ENCODE assay signal across 16 cellular contexts in the genomic region with DNA sequence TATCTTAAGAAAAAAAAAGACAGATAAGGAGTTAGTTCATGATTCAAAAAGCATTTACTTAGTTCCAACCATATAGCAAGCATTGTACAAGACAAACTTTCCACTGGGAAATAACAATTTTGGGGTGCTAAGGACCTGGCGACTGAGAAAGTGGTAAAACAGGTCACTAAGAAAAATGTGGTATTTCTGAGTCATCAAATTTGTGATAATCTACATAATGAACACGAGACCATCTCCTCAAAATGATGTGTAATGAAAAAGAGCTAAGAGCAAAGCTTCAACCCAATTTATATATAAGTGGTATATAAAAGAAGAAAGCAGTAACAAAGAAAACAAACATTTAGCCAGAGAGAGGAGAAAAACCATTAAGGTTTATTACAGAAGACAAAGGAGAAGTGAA.
DNase-seq lines count a peak whose midpoint lies in the region; ATAC-seq and TF ChIP-seq lines count a peak whose summit lies in the region.
"Had no signal": no experiment of that assay in that cellular context is flagged by ENCODE, and none has a peak within 500 bp of the region (broad histone marks: within the 10 kb centered on the region; RNA-seq: fewer than 3 reads in every experiment).

No MANE protein-coding gene starts in this region.

- no peak for ATAC-seq in CD4-positive, CD25-positive, alpha-beta regulatory T cell (ENCODE audit: low read depth in 2 of 2)
- ATAC-seq in GM23338 (no peak), natural killer cell (no peak), SK-N-SH treated with all-trans-retinoic acid at 6 μM for 48 hours (no peak)
- ATAC-seq in naive thymus-derived CD8-positive, alpha-beta T cell, result no peak
- ATAC-seq: foreskin keratinocyte had no signal

- H4K20me1 ChIP-seq in GM23338 (replicated peaks; ENCODE audit: insufficient read depth), result no peaks in the 10 kb centered on the region; the same call in 1 of the 2 replicates

- DNase-seq in CD4-positive, CD25-positive, alpha-beta regulatory T cell, result no peak
- DNase-seq in GM23338 (ENCODE audit: low spot score) (no peak), natural killer cell (no peak), ecto neural progenitor cell (ENCODE audit: low spot score) (no peak)
- DNase-seq in activated T-helper 1 cell treated with anti-CD3 and anti-CD28 coated beads, Interleukin-12 subunit alpha, Interleukin-12 subunit beta, Interleukin-2, Interleukin-4 antibody, amounts not matched to agents 30 ng/mL and 10 ng/mL and 1 ng/mL, durations not matched to agents 14 hours and 24 hours and 36 hours (ENCODE audit: low spot score), result no peak
- no peak for DNase-seq in naive thymus-derived CD8-positive, alpha-beta T cell
- DNase-seq: DMS79 treated with DMSO at 0.1 percent for 48 hours, foreskin keratinocyte, left lung, NCI-H1092, NCI-H82, posterior cingulate gyrus, tibial artery had no signal

- H3K9me2 ChIP-seq in GM23338 (ENCODE audit: insufficient read depth), result no peaks in the 10 kb centered on the region

- H3K4me2 ChIP-seq in GM23338, result no peak overlapping the region

- H3K4me3 ChIP-seq in CD4-positive, CD25-positive, alpha-beta regulatory T cell (ENCODE audit: low read depth, low read length), result peak overlapping the region; percentile 49
- no peak overlapping the region for H3K4me3 ChIP-seq in GM23338
- H3K4me3 ChIP-seq: left lung, skin epidermis, tibial artery had no signal

- peaks cover 29% of the 10 kb centered on the region for H3K4me1 ChIP-seq in CD4-positive, CD25-positive, alpha-beta regulatory T cell (ENCODE audit: control insufficient read depth, insufficient read depth, low read length, poor library complexity, severe bottlenecking)
- H3K4me1 ChIP-seq in GM23338 (ENCODE audit: insufficient read depth), result 0 out of 2 replicates have a peak, but pooled peaks cover 4% of the 10 kb centered on the region

- POLR2A ChIA-PET in naive thymus-derived CD8-positive, alpha-beta T cell (lab: Charles Lee), result no interaction called here

- H3K4me1 Mint-ChIP-seq in CD4-positive, CD25-positive, alpha-beta regulatory T cell, result peaks cover 31 to 68% (median 59%) of the 10 kb centered on the region in 4 donors
- peaks cover 21% of the 10 kb centered on the region for H3K4me1 Mint-ChIP-seq in GM23338
- peaks cover 60% of the 10 kb centered on the region for H3K4me1 Mint-ChIP-seq in activated T-helper 1 cell treated with anti-CD3 and anti-CD28 coated beads, Interleukin-12 subunit alpha, Interleukin-12 subunit beta, Interleukin-2, Interleukin-4 antibody, amounts not matched to agents 30 ng/mL and 10 ng/mL and 1 ng/mL, durations not matched to agents 14 hours and 24 hours and 36 hours (ENCODE audit: low read depth)
- peaks cover 62 to 69% of the 10 kb centered on the region in 2 donors for H3K4me1 Mint-ChIP-seq in natural killer cell
- peaks cover 23 to 78% (median 51%) of the 10 kb centered on the region in 4 donors for H3K4me1 Mint-ChIP-seq in naive thymus-derived CD8-positive, alpha-beta T cell

- H3K36me3 Mint-ChIP-seq in CD4-positive, CD25-positive, alpha-beta regulatory T cell, result peaks cover 18% of the 10 kb centered on the region
- no peaks in the 10 kb centered on the region for H3K36me3 Mint-ChIP-seq in GM23338 (ENCODE audit: low read depth)
- H3K36me3 Mint-ChIP-seq in activated T-helper 1 cell treated with anti-CD3 and anti-CD28 coated beads, Interleukin-12 subunit alpha, Interleukin-12 subunit beta, Interleukin-2, Interleukin-4 antibody, amounts not matched to agents 30 ng/mL and 10 ng/mL and 1 ng/mL, durations not matched to agents 14 hours and 24 hours and 36 hours (ENCODE audit: low read depth), result peaks cover 5% of the 10 kb centered on the region
- no peaks in the 10 kb centered on the region for H3K36me3 Mint-ChIP-seq in natural killer cell
- H3K36me3 Mint-ChIP-seq in naive thymus-derived CD8-positive, alpha-beta T cell, result peaks cover 5 to 17% (median 5%) of the 10 kb centered on the region in 3 donors

- H3K4me3 Mint-ChIP-seq in CD4-positive, CD25-positive, alpha-beta regulatory T cell, result peak overlapping the region in 2 of 4 donors; percentile 1 to 39
- H3K4me3 Mint-ChIP-seq in GM23338 (no peak overlapping the region), natural killer cell (peak overlapping the region; percentile 1)
- H3K4me3 Mint-ChIP-seq in activated T-helper 1 cell treated with anti-CD3 and anti-CD28 coated beads, Interleukin-12 subunit alpha, Interleukin-12 subunit beta, Interleukin-2, Interleukin-4 antibody, amounts not matched to agents 30 ng/mL and 10 ng/mL and 1 ng/mL, durations not matched to agents 14 hours and 24 hours and 36 hours, result no peak overlapping the region
- peak overlapping the region in 3 of 10 donors; percentile 37 to 74 (median 70) for H3K4me3 Mint-ChIP-seq in naive thymus-derived CD8-positive, alpha-beta T cell

- TF ChIP-seq CTCF in GM23338 (conservative IDR thresholded peaks at IDR 0.05; ENCODE audit: low read depth in 2 of 2) (no peak), natural killer cell (IDR thresholded peaks at IDR 0.05) (no peak)

- no peak overlapping the region for H3K27ac ChIP-seq in CD4-positive, CD25-positive, alpha-beta regulatory T cell (ENCODE audit: insufficient read depth, low read length, poor library complexity, severe bottlenecking)
- no peak overlapping the region for H3K27ac ChIP-seq in GM23338 (ENCODE audit: low read depth)
- H3K27ac ChIP-seq: C4-2B, foreskin keratinocyte, skin epidermis, tibial artery had no signal

- peaks cover 0 to 2% of the 10 kb centered on the region in 2 experiments for H3K9me3 ChIP-seq in CD4-positive, CD25-positive, alpha-beta regulatory T cell (ENCODE audit: control insufficient read depth in 2 of 2, low read length in 2 of 2)
- H3K9me3 ChIP-seq: left lung, tibial artery had no signal

- no peak overlapping the region for H2AFZ ChIP-seq in GM23338

- H3K27ac Mint-ChIP-seq in CD4-positive, CD25-positive, alpha-beta regulatory T cell, result no peak overlapping the region
- 0 out of 2 replicates have a peak overlapping the region, but pooled peaks have one; percentile 1 for H3K27ac Mint-ChIP-seq in GM23338
- peak overlapping the region; percentile 36 for H3K27ac Mint-ChIP-seq in activated T-helper 1 cell treated with anti-CD3 and anti-CD28 coated beads, Interleukin-12 subunit alpha, Interleukin-12 subunit beta, Interleukin-2, Interleukin-4 antibody, amounts not matched to agents 30 ng/mL and 10 ng/mL and 1 ng/mL, durations not matched to agents 14 hours and 24 hours and 36 hours
- peak overlapping the region; percentile 17 to 31 for H3K27ac Mint-ChIP-seq in natural killer cell
- H3K27ac Mint-ChIP-seq in naive thymus-derived CD8-positive, alpha-beta T cell, result peak overlapping the region in 4 of 10 donors; percentile 1 to 77 (median 22)

- H3K79me2 ChIP-seq in GM23338 (replicated peaks; ENCODE audit: insufficient read depth), result peaks cover 86% of the 10 kb centered on the region

- H3F3A ChIP-seq in GM23338 (replicated peaks; ENCODE audit: low read depth), result no peaks in the 10 kb centered on the region

- peaks cover 0 to 1% (median 0%) of the 10 kb centered on the region in 7 donors for H3K9me3 Mint-ChIP-seq in CD4-positive, CD25-positive, alpha-beta regulatory T cell
- H3K9me3 Mint-ChIP-seq in GM23338 (no peaks in the 10 kb centered on the region), natural killer cell (no peaks in the 10 kb centered on the region)
- H3K9me3 Mint-ChIP-seq in activated T-helper 1 cell treated with anti-CD3 and anti-CD28 coated beads, Interleukin-12 subunit alpha, Interleukin-12 subunit beta, Interleukin-2, Interleukin-4 antibody, amounts not matched to agents 30 ng/mL and 10 ng/mL and 1 ng/mL, durations not matched to agents 14 hours and 24 hours and 36 hours, result no peaks in the 10 kb centered on the region
- H3K9me3 Mint-ChIP-seq in naive thymus-derived CD8-positive, alpha-beta T cell, result peaks cover 0 to 3% (median 0%) of the 10 kb centered on the region in 9 donors

- intact Hi-C loops in activated T-helper 1 cell treated with anti-CD3 and anti-CD28 coated beads, Interleukin-12 subunit alpha, Interleukin-12 subunit beta, Interleukin-2, Interleukin-4 antibody, amounts not matched to agents 30 ng/mL and 10 ng/mL and 1 ng/mL, durations not matched to agents 14 hours and 24 hours and 36 hours (cut with micrococcal nuclease), result loop anchor here (5.0 kb wide), 1 partner anchor 39 kb away; no protein-coding TSS in a partner anchor
- intact Hi-C loops in natural killer cell (cut with micrococcal nuclease), result no loop called here

- no peaks in the 10 kb centered on the region for H3K27me3 ChIP-seq in CD4-positive, CD25-positive, alpha-beta regulatory T cell (ENCODE audit: control insufficient read depth, insufficient read depth, low read length)
- H3K27me3 ChIP-seq in GM23338 (ENCODE audit: insufficient read depth), result no peaks in the 10 kb centered on the region
- H3K27me3 ChIP-seq: foreskin keratinocyte, left lung, tibial artery had no signal

- no peaks in the 10 kb centered on the region for H3K36me3 ChIP-seq in CD4-positive, CD25-positive, alpha-beta regulatory T cell (ENCODE audit: control insufficient read depth, insufficient read depth, low read length)
- H3K36me3 ChIP-seq in GM23338 (ENCODE audit: insufficient read depth), result no peaks in the 10 kb centered on the region
- H3K36me3 ChIP-seq: left lung, tibial artery had no signal

- H3K27me3 Mint-ChIP-seq in CD4-positive, CD25-positive, alpha-beta regulatory T cell, result no peaks in the 10 kb centered on the region
- H3K27me3 Mint-ChIP-seq in GM23338 (ENCODE audit: insufficient read depth, low read depth, poor library complexity) (peaks cover 1% of the 10 kb centered on the region), natural killer cell (ENCODE audit: low read depth in 2 of 2) (no peaks in the 10 kb centered on the region)
- H3K27me3 Mint-ChIP-seq in activated T-helper 1 cell treated with anti-CD3 and anti-CD28 coated beads, Interleukin-12 subunit alpha, Interleukin-12 subunit beta, Interleukin-2, Interleukin-4 antibody, amounts not matched to agents 30 ng/mL and 10 ng/mL and 1 ng/mL, durations not matched to agents 14 hours and 24 hours and 36 hours (ENCODE audit: insufficient read depth), result no peaks in the 10 kb centered on the region
- H3K27me3 Mint-ChIP-seq in naive thymus-derived CD8-positive, alpha-beta T cell, result no peaks in the 10 kb centered on the region

TF ChIP-seq in GM23338, 12 proteins besides CTCF, POLR2A, EP300 and RAD21 (continues in another document):
- TF ChIP-seq STAT1 (IDR thresholded peaks at IDR 0.05; ENCODE audit: unreplicated experiment) (no peak), ZNF114 (CRISPR knock-in tag; IDR thresholded peaks at IDR 0.05) (no peak), ZNF331 (CRISPR knock-in tag; IDR thresholded peaks at IDR 0.05; ENCODE audit: low read depth) (no peak)

TF ChIP-seq in SK-N-SH treated with all-trans-retinoic acid at 6 μM for 48 hours, 23 proteins besides CTCF, POLR2A, EP300 and RAD21:
- TF ChIP-seq OSR1 (CRISPR knock-in tag; IDR thresholded peaks at IDR 0.05), result no peak
- no peak for TF ChIP-seq ZNF70 (CRISPR knock-in tag; IDR thresholded peaks at IDR 0.05)

Comparison
In these comparisons a context has a peak if more than half of its experiments do, and no peak if none do; other contexts are left out.
1. H3K27ac Mint-ChIP-seq: peak in GM23338 (single experiment), activated T-helper 1 cell treated with anti-CD3 and anti-CD28 coated beads, Interleukin-12 subunit alpha, Interleukin-12 subunit beta, Interleukin-2, Interleukin-4 antibody, amounts not matched to agents 30 ng/mL and 10 ng/mL and 1 ng/mL, durations not matched to agents 14 hours and 24 hours and 36 hours (single experiment) and natural killer cell (2 of 2); none in CD4-positive, CD25-positive, alpha-beta regulatory T cell (0 of 3).